In the genomic region with DNA sequence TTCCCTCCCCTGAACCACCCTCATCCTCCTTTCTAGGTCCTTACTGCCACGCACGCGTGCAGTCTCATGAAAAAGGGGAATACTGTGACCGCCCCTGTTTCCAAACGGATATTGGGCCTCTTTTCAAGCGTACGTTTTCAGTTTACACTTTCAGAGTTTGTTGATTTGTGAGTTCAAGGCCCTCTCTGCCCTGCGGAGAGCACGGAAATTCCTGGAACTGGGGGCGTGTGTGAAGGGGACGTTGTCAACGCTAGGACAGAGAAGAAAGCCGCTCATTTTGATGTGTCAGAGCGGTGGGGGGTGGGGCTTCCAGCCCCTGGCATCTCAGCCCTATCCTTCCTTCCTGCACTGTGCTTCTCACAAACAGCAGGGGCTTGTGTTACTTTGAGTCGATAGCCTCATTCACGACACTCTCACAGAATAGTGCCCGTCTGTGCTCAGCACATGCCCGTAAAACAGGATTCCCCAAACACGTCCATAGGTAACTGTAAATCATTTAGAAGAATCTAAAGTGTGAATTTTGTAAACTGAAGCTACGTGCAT, we compare ENCODE assay signal across 20 cellular contexts.
"Had no signal": no experiment of that assay in that cellular context is flagged by ENCODE, and none has a peak within 500 bp of the region (broad histone marks: within the 10 kb centered on the region; RNA-seq: fewer than 3 reads in every experiment).

No MANE protein-coding gene starts in this region.

- H3K9ac ChIP-seq: KMS-11, SK-N-SH had no signal

- H3K4me3 ChIP-seq: K562 had no signal

- H3K4me2 ChIP-seq: KMS-11, SK-N-SH had no signal

- ATAC-seq: K562 had no signal

- H3K27ac ChIP-seq: KMS-11 had no signal

- FAIRE-seq: K562, RCC 7860 had no signal

- H3K9me3 ChIP-seq: SK-N-SH had no signal

- DNase-seq: Kasumi-1, MM.1S, NCI-H1092 treated with DMSO at 0.1 percent for 48 hours, NCI-H1436, NCI-H187, NCI-H2029, NCI-H2081 treated with DMSO at 0.1 percent for 48 hours, NCI-H2171, NCI-H226, NCI-H446, NCI-H510A, NCI-H524 treated with DMSO at 0.1 percent for 48 hours, NCI-H69, NCI-H774, RPMI8226, SHP77, SK-N-SH had no signal
